ENCODE assay signal across 10 cellular contexts in genomic region chr10:77500754-77501151, GRCh38.
DNase-seq lines count a peak whose midpoint lies in the region; ATAC-seq, FAIRE-seq and TF ChIP-seq lines count a peak whose summit lies in the region.
"Had no signal": no experiment of that assay in that cellular context is flagged by ENCODE, and none has a peak within 500 bp of the region (broad histone marks: within the 10 kb centered on the region; RNA-seq: fewer than 3 reads in every experiment).

No MANE protein-coding gene starts in this region.

- H3K9me3 ChIP-seq in A549: no peaks in the 10 kb centered on the region

- H3K4me3 Mint-ChIP-seq in activated CD4-positive, alpha-beta T cell treated with anti-CD3 and anti-CD28 coated beads, Interleukin-2, amount 10 ng/mL, durations not matched to agents 7 days and 5 days: no peak overlapping the region
- H3K4me3 Mint-ChIP-seq: activated naive CD4-positive, alpha-beta T cell treated with anti-CD3 and anti-CD28 coated beads, Interleukin-2, amount 50 U/mL, for 24 hours had no signal

- peak overlapping the region; percentile 60 to 84; a peak in 5 of 6 replicates for H3K27ac ChIP-seq in A549

- TF ChIP-seq CTCF in A549 (IDR thresholded peaks at IDR 0.05) (no peak), astrocyte of the cerebellum (IDR thresholded peaks at IDR 0.05; ENCODE audit: low read depth, low read length, missing control alignments) (no peak)

- DNase-seq in A549 (ENCODE audit: low read depth in 1 of 2, low spot score in 1 of 2) (no peak), astrocyte of the cerebellum (ENCODE audit: low read depth) (peak; percentile 59), C1 segment of cervical spinal cord (lab: John Stamatoyannopoulos, UW) (no peak), HEK293T (ENCODE audit: extremely low spot score) (no peak), DMS53 treated with DMSO at 0.1 percent for 48 hours (lab: John Stamatoyannopoulos, UW; ENCODE audit: unreplicated experiment) (no peak)
- no peak for DNase-seq in activated CD4-positive, alpha-beta T cell treated with anti-CD3 and anti-CD28 coated beads, Interleukin-2, amount 10 ng/mL, durations not matched to agents 7 days and 5 days
- DNase-seq: NCI-H524 had no signal

- no peak for TF ChIP-seq RAD21 in A549 (conservative IDR thresholded peaks at IDR 0.05 in 1 of 2, IDR thresholded peaks at IDR 0.05 in 1 of 2)

- no peak for TF ChIP-seq EP300 in A549 (IDR thresholded peaks at IDR 0.05)

- H3K4me3 ChIP-seq in A549 (no peak overlapping the region), astrocyte of the cerebellum (ENCODE audit: low read depth, low read length) (no peak overlapping the region)

- H3K27ac Mint-ChIP-seq in activated CD4-positive, alpha-beta T cell treated with anti-CD3 and anti-CD28 coated beads, Interleukin-2, amount 10 ng/mL, durations not matched to agents 7 days and 5 days: no peak overlapping the region
- H3K27ac Mint-ChIP-seq: activated naive CD4-positive, alpha-beta T cell treated with anti-CD3 and anti-CD28 coated beads, Interleukin-2, amount 50 U/mL, for 24 hours had no signal

- H3K4me2 ChIP-seq in A549: peak overlapping the region; percentile 64

- ATAC-seq in A549: no peak
- peak; percentile 43 for ATAC-seq in GM19467 (IDR thresholded peaks at IDR 0.05; ENCODE audit: unreplicated experiment)
- ATAC-seq in HG03175 (IDR thresholded peaks at IDR 0.05; ENCODE audit: unreplicated experiment): peak; percentile 58

- POLR2A ChIA-PET in A549 (lab: Yijun Ruan, JAX): interaction anchor here (1.4 kb wide), 1 partner anchor 31 kb away, joined by 3 read pairs; no protein-coding TSS in a partner anchor
- POLR2A ChIA-PET in HEK293T (lab: Yijun Ruan, JAX): no interaction called here
- POLR2A ChIA-PET in activated CD4-positive, alpha-beta T cell treated with anti-CD3 and anti-CD28 coated beads, Interleukin-2, amount 10 ng/mL, durations not matched to agents 7 days and 5 days (lab: Charles Lee): no interaction called here

- no peaks in the 10 kb centered on the region for H3K9me3 Mint-ChIP-seq in activated CD4-positive, alpha-beta T cell treated with anti-CD3 and anti-CD28 coated beads, Interleukin-2, amount 10 ng/mL, durations not matched to agents 7 days and 5 days
- H3K9me3 Mint-ChIP-seq: activated naive CD4-positive, alpha-beta T cell treated with anti-CD3 and anti-CD28 coated beads, Interleukin-2, amount 50 U/mL, for 24 hours had no signal

- peaks cover 4% of the 10 kb centered on the region for H3K27me3 Mint-ChIP-seq in activated CD4-positive, alpha-beta T cell treated with anti-CD3 and anti-CD28 coated beads, Interleukin-2, amount 10 ng/mL, durations not matched to agents 7 days and 5 days
- H3K27me3 Mint-ChIP-seq: activated naive CD4-positive, alpha-beta T cell treated with anti-CD3 and anti-CD28 coated beads, Interleukin-2, amount 50 U/mL, for 24 hours had no signal

- peaks cover 59% of the 10 kb centered on the region for H3K4me1 ChIP-seq in A549

- H3K36me3 Mint-ChIP-seq in activated CD4-positive, alpha-beta T cell treated with anti-CD3 and anti-CD28 coated beads, Interleukin-2, amount 10 ng/mL, durations not matched to agents 7 days and 5 days (ENCODE audit: low read depth): no peaks in the 10 kb centered on the region
- H3K36me3 Mint-ChIP-seq: activated naive CD4-positive, alpha-beta T cell treated with anti-CD3 and anti-CD28 coated beads, Interleukin-2, amount 50 U/mL, for 24 hours had no signal

- in situ Hi-C loops in astrocyte of the cerebellum (cut with HindIII; ENCODE audit: low sequenced_read_pairs): no loop called here

- no peak for FAIRE-seq in A549 (lab: Jason Lieb, UNC)

- no peaks in the 10 kb centered on the region for H3K4me1 Mint-ChIP-seq in activated CD4-positive, alpha-beta T cell treated with anti-CD3 and anti-CD28 coated beads, Interleukin-2, amount 10 ng/mL, durations not matched to agents 7 days and 5 days
- H3K4me1 Mint-ChIP-seq: activated naive CD4-positive, alpha-beta T cell treated with anti-CD3 and anti-CD28 coated beads, Interleukin-2, amount 50 U/mL, for 24 hours had no signal

- 97% methylated on average over 4 of the region's 4 CpGs for WGBS in A549 (ENCODE audit: missing lambda C conversion rate)

- CTCF ChIA-PET in A549 (lab: Yijun Ruan, JAX): interaction anchor here (0.7 to 1.8 kb wide), 3 partner anchors 64 to 134 kb away, joined by 3 to 7 read pairs (median 3); no protein-coding TSS in a partner anchor
- CTCF ChIA-PET in HEK293T (lab: Yijun Ruan, JAX): no interaction called here
- CTCF ChIA-PET in activated CD4-positive, alpha-beta T cell treated with anti-CD3 and anti-CD28 coated beads, Interleukin-2, amount 10 ng/mL, durations not matched to agents 7 days and 5 days (lab: Charles Lee): no interaction called here

- TF ChIP-seq POLR2A in A549 (IDR thresholded peaks at IDR 0.05; ENCODE audit: low read length): no peak

TF ChIP-seq in A549, 52 proteins besides CTCF, POLR2A, EP300 and RAD21:
- TF ChIP-seq EHF (CRISPR knock-in tag; IDR thresholded peaks at IDR 0.05) (no peak), ESRRA (IDR thresholded peaks at IDR 0.05; ENCODE audit: borderline replicate concordance, low read length) (no peak), HEYL (CRISPR knock-in tag; IDR thresholded peaks at IDR 0.05) (no peak), GATA3 (IDR thresholded peaks at IDR 0.05; ENCODE audit: borderline replicate concordance) (no peak), RARB (CRISPR knock-in tag; IDR thresholded peaks at IDR 0.05) (no peak), RCOR1 (IDR thresholded peaks at IDR 0.05; ENCODE audit: low read depth, low read length) (no peak), CHD2 (IDR thresholded peaks at IDR 0.05; ENCODE audit: low read length, partially characterized antibody) (no peak), RNF2 (IDR thresholded peaks at IDR 0.05; ENCODE audit: borderline replicate concordance, low read depth) (no peak), HOXB5 (CRISPR knock-in tag; IDR thresholded peaks at IDR 0.05) (no peak), JUNB (IDR thresholded peaks at IDR 0.05) (no peak)
- TF ChIP-seq, protein P1, sequence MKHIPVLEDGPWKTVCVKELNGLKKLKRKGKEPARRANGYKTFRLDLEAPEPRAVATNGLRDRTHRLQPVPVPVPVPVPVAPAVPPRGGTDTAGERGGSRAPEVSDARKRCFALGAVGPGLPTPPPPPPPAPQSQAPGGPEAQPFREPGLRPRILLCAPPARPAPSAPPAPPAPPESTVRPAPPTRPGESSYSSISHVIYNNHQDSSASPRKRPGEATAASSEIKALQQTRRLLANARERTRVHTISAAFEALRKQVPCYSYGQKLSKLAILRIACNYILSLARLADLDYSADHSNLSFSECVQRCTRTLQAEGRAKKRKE (CRISPR knock-in tag; IDR thresholded peaks at IDR 0.05; ENCODE audit: low read depth): no peak
- TF ChIP-seq, protein P2, sequence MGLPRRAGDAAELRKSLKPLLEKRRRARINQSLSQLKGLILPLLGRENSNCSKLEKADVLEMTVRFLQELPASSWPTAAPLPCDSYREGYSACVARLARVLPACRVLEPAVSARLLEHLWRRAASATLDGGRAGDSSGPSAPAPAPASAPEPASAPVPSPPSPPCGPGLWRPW (IDR thresholded peaks at IDR 0.05): no peak

TF ChIP-seq in HEK293T, 16 proteins besides CTCF, POLR2A, EP300 and RAD21:
- TF ChIP-seq L3MBTL2 (conservative IDR thresholded peaks at IDR 0.05): no peak
- no peak for TF ChIP-seq PKNOX1 (IDR thresholded peaks at IDR 0.05)
- TF ChIP-seq NFRKB (IDR thresholded peaks at IDR 0.05): no peak
- no peak for TF ChIP-seq LEF1 (IDR thresholded peaks at IDR 0.05; ENCODE audit: borderline replicate concordance)
- no peak for TF ChIP-seq HDGF (IDR thresholded peaks at IDR 0.05; ENCODE audit: borderline replicate concordance)
- TF ChIP-seq ARNT (IDR thresholded peaks at IDR 0.05): no peak
- no peak for TF ChIP-seq SP1 (IDR thresholded peaks at IDR 0.05)
- TF ChIP-seq TARDBP (IDR thresholded peaks at IDR 0.05): no peak
- TF ChIP-seq SUZ12 (IDR thresholded peaks at IDR 0.05): no peak
- no peak for TF ChIP-seq BHLHE40 (IDR thresholded peaks at IDR 0.05; ENCODE audit: borderline replicate concordance)
- no peak for TF ChIP-seq FOXM1 (IDR thresholded peaks at IDR 0.05; ENCODE audit: borderline replicate concordance)
- TF ChIP-seq ZNF384 (IDR thresholded peaks at IDR 0.05): no peak
- TF ChIP-seq ELF4 (IDR thresholded peaks at IDR 0.05): no peak
- TF ChIP-seq FOXA1 (IDR thresholded peaks at IDR 0.05): no peak
- TF ChIP-seq FOXK2 (IDR thresholded peaks at IDR 0.05): no peak
- TF ChIP-seq CTBP1 (IDR thresholded peaks at IDR 0.05; ENCODE audit: borderline replicate concordance): no peak

Comparison
In these comparisons a context has a peak if more than half of its experiments do, and no peak if none do; other contexts are left out.
1. ATAC-seq: peak in GM19467 (single experiment) and HG03175 (single experiment); none in A549 (0 of 2).